Comparison of ENCODE assay signal across 16 cellular contexts in genomic region chr4:6776920-6777635, GRCh38. TPM values are rescaled to one million over a fixed set of nuclear protein-coding genes. Genes with fewer than 3 reads are reported as not detected.
DNase-seq lines count a peak whose midpoint lies in the region; ATAC-seq and TF ChIP-seq lines count a peak whose summit lies in the region.
"Had no signal": no experiment of that assay in that cellular context is flagged by ENCODE, and none has a peak within 500 bp of the region (broad histone marks: within the 10 kb centered on the region; RNA-seq: fewer than 3 reads in every experiment).

No MANE protein-coding gene starts in this region.

- H3K27me3 ChIP-seq in neural progenitor cell, result peaks cover 13% of the 10 kb centered on the region
- H3K27me3 ChIP-seq: tibial artery had no signal

- no peaks in the 10 kb centered on the region for H3K9me3 Mint-ChIP-seq in activated T-cell treated with anti-CD3 and anti-CD28 coated beads, Interleukin-2, amount 50 U/mL, for 72 hours
- H3K9me3 Mint-ChIP-seq in neural progenitor cell, result no peaks in the 10 kb centered on the region
- H3K9me3 Mint-ChIP-seq: activated T-cell treated with anti-CD3 and anti-CD28 coated beads, Interleukin-2, amount 50 U/mL, for 4 hours had no signal

- peaks cover 50% of the 10 kb centered on the region for H3K4me1 Mint-ChIP-seq in activated T-cell treated with anti-CD3 and anti-CD28 coated beads, Interleukin-2, amount 50 U/mL, for 72 hours (ENCODE audit: low read depth)
- peaks cover 40% of the 10 kb centered on the region for H3K4me1 Mint-ChIP-seq in neural progenitor cell

- no peaks in the 10 kb centered on the region for H3K79me2 ChIP-seq in neural progenitor cell (ENCODE audit: low read depth)
- H3K79me2 ChIP-seq: parathyroid adenoma had no signal

- TF ChIP-seq CTCF in neural progenitor cell (IDR thresholded peaks at IDR 0.05) (no peak), foreskin fibroblast (IDR thresholded peaks at IDR 0.05; ENCODE audit: low read depth, low read length) (no peak)

- peak in 1 of 2 donors; percentile 18 for ATAC-seq in activated T-cell treated with anti-CD3 and anti-CD28 coated beads, Interleukin-2, amount 50 U/mL, for 72 hours (replicated peaks in 1 of 2)
- ATAC-seq in HG03442 (IDR thresholded peaks at IDR 0.05; ENCODE audit: unreplicated experiment), result no peak
- ATAC-seq: foreskin keratinocyte, mucosa of descending colon had no signal

- peak; percentile 37 for DNase-seq in SIG-M5 treated with dmso at 0.1 percent for 504 hours (lab: John Stamatoyannopoulos, UW; ENCODE audit: unreplicated experiment)
- DNase-seq in SIG-M5 (lab: John Stamatoyannopoulos, UW), result no peak
- DNase-seq in GF-D8 (lab: John Stamatoyannopoulos, UW), result peak; percentile 63
- no peak for DNase-seq in activated T-cell treated with anti-CD3 and anti-CD28 coated beads, Interleukin-2, amount 50 U/mL, for 72 hours
- no peak for DNase-seq in neural progenitor cell (ENCODE audit: low spot score)
- no peak for DNase-seq in MV-4-11 (lab: John Stamatoyannopoulos, UW)
- no peak for DNase-seq in foreskin fibroblast
- DNase-seq: activated T-cell treated with anti-CD3 and anti-CD28 coated beads, Interleukin-2, amount 50 U/mL, for 4 hours; foreskin keratinocyte; mucosa of descending colon; NCI-H1436 treated with DMSO at 0.1 percent for 48 hours; Right ventricle myocardium superior had no signal

- H2AFZ ChIP-seq in neural progenitor cell (replicated peaks), result no peak overlapping the region
- H2AFZ ChIP-seq: parathyroid adenoma had no signal

- no peak overlapping the region for H3K4me2 ChIP-seq in neural progenitor cell
- H3K4me2 ChIP-seq: KMS-11 had no signal

- H4K20me1 ChIP-seq in neural progenitor cell (ENCODE audit: low read depth), result no peaks in the 10 kb centered on the region

- no peak overlapping the region for H3K27ac ChIP-seq in neural progenitor cell
- H3K27ac ChIP-seq: foreskin keratinocyte, KMS-11, parathyroid adenoma, tibial artery had no signal

- no peak overlapping the region for H3K9ac ChIP-seq in neural progenitor cell
- H3K9ac ChIP-seq: KMS-11, parathyroid adenoma had no signal

- H3K4me3 ChIP-seq in neural progenitor cell, result no peak overlapping the region
- H3K4me3 ChIP-seq in foreskin fibroblast (ENCODE audit: low read depth in 1 of 2, low read length in 2 of 2), result no peak overlapping the region
- H3K4me3 ChIP-seq: mucosa of descending colon, tibial artery had no signal

- peak overlapping the region; percentile 83 for H3K27ac Mint-ChIP-seq in activated T-cell treated with anti-CD3 and anti-CD28 coated beads, Interleukin-2, amount 50 U/mL, for 72 hours
- peak overlapping the region; percentile 35 for H3K27ac Mint-ChIP-seq in neural progenitor cell

- H3K27me3 Mint-ChIP-seq in activated T-cell treated with anti-CD3 and anti-CD28 coated beads, Interleukin-2, amount 50 U/mL, for 72 hours (ENCODE audit: low read depth), result no peaks in the 10 kb centered on the region
- peaks cover 17% of the 10 kb centered on the region for H3K27me3 Mint-ChIP-seq in neural progenitor cell (ENCODE audit: insufficient read depth, low read depth)

- H3K4me3 Mint-ChIP-seq in activated T-cell treated with anti-CD3 and anti-CD28 coated beads, Interleukin-2, amount 50 U/mL, for 72 hours, result peak overlapping the region; percentile 67 to 73
- no peak overlapping the region for H3K4me3 Mint-ChIP-seq in neural progenitor cell
- H3K4me3 Mint-ChIP-seq: activated T-cell treated with anti-CD3 and anti-CD28 coated beads, Interleukin-2, amount 50 U/mL, for 4 hours had no signal

- H3K36me3 ChIP-seq in neural progenitor cell, result no peaks in the 10 kb centered on the region
- H3K36me3 ChIP-seq: tibial artery had no signal

- peaks cover 30% of the 10 kb centered on the region for H3F3A ChIP-seq in neural progenitor cell (ENCODE audit: low read depth)

- H3K9me3 ChIP-seq in neural progenitor cell (ENCODE audit: low read depth), result no peaks in the 10 kb centered on the region
- H3K9me3 ChIP-seq: mucosa of descending colon, tibial artery had no signal

- peaks cover 17% of the 10 kb centered on the region for H3K4me1 ChIP-seq in neural progenitor cell
- H3K4me1 ChIP-seq: parathyroid adenoma had no signal

- no peaks in the 10 kb centered on the region for H3K36me3 Mint-ChIP-seq in activated T-cell treated with anti-CD3 and anti-CD28 coated beads, Interleukin-2, amount 50 U/mL, for 72 hours (ENCODE audit: insufficient read depth in 2 of 2)
- no peaks in the 10 kb centered on the region for H3K36me3 Mint-ChIP-seq in neural progenitor cell

RNA-seq across cellular contexts. Expression of gene KIAA0232, which starts 5.4 kb away (rescaled TPM):
- 10 to 100 TPM; 16.8 to 19.5 TPM for total RNA-seq in activated T-cell treated with anti-CD3 and anti-CD28 coated beads, Interleukin-2, amount 50 U/mL, for 72 hours
- 42.9 and 52.2 TPM in 2 replicates for total RNA-seq in neural progenitor cell (ENCODE audit: low replicate concordance)

Comparison
In these comparisons a context has a peak if more than half of its experiments do, and no peak if none do; other contexts are left out.
1. DNase-seq: peak in SIG-M5 treated with dmso at 0.1 percent for 504 hours (single experiment) and GF-D8 (single experiment); none in SIG-M5 (single experiment), activated T-cell treated with anti-CD3 and anti-CD28 coated beads, Interleukin-2, amount 50 U/mL, for 72 hours (0 of 2), neural progenitor cell (single experiment), MV-4-11 (single experiment) and foreskin fibroblast (0 of 2).